In genomic region chr6:55277628-55278003, GRCh38 we compare ENCODE assay signal across 1 cellular context.
TF ChIP-seq lines count a peak whose summit lies in the region.

No MANE protein-coding gene starts in this region.

TF ChIP-seq in HepG2, 621 proteins besides CTCF, POLR2A, EP300 and RAD21 (continued from another document):
- TF ChIP-seq LRRFIP1 (CRISPR knock-in tag; conservative IDR thresholded peaks at IDR 0.05) (no peak), ZNF580 (CRISPR knock-in tag; IDR thresholded peaks at IDR 0.05; ENCODE audit: borderline replicate concordance, low read depth) (no peak), SUZ12 (IDR thresholded peaks at IDR 0.05; ENCODE audit: low read depth, low read length) (no peak), PCBP2 (optimal IDR thresholded peaks at IDR 0.05; ENCODE audit: low read depth, low read length, poor library complexity, severe bottlenecking) (no peak), SMAD3 (CRISPR knock-in tag; IDR thresholded peaks at IDR 0.05) (no peak), RFX1 (IDR thresholded peaks at IDR 0.05) (no peak), TFE3 (CRISPR knock-in tag; IDR thresholded peaks at IDR 0.05) (no peak), ZNF615 (CRISPR knock-in tag; IDR thresholded peaks at IDR 0.05; ENCODE audit: borderline replicate concordance) (no peak), ZNF101 (CRISPR knock-in tag; IDR thresholded peaks at IDR 0.05; ENCODE audit: borderline replicate concordance, low read depth) (no peak)
